ENCODE assay signal across 8 cellular contexts in the genomic region with DNA sequence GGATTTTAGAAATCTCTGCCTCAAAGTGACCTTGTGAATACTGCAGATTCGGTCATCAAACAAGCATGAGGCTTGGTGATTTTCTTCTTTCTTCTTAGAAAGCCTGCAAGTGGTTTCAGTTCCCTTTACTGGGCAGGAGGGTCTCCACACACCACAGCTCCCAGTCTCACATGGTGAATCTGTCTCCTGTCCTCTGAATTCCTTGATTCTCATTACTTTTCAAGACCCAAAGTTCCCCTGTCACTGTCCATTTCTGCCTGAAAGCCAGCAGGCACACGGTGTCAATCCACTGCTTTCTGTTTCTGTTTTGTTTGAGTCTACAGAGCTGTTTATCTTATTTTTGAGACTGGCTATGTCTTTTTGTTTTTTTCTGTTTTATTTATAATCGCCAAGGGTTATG. TPM values are rescaled to one million over a fixed set of nuclear protein-coding genes. Genes with fewer than 3 reads are reported as not detected.
DNase-seq lines count a peak whose midpoint lies in the region; ATAC-seq and TF ChIP-seq lines count a peak whose summit lies in the region.

No MANE protein-coding gene starts in this region.

- H3K4me3 ChIP-seq in MG63 (peak overlapping the region; percentile 10), left ventricle myocardium inferior (peak overlapping the region; percentile 50)

- DNase-seq in EL (peak; percentile 33), MG63 (no peak), left ventricle myocardium inferior (no peak), NCI-H446 treated with DMSO at 0.1 percent for 48 hours (lab: John Stamatoyannopoulos, UW) (no peak), NCI-H2171 (lab: John Stamatoyannopoulos, UW) (no peak), amniotic stem cell (lab: John Stamatoyannopoulos, UW) (no peak)
- DNase-seq in stimulated activated CD4-positive, alpha-beta T cell treated with anti-CD3 and anti-CD28 coated beads, Interleukin-4, amount 100 ng/mL, for 4 hours = no peak

- no peak for TF ChIP-seq CTCF in left ventricle myocardium inferior (IDR thresholded peaks at IDR 0.05; ENCODE audit: borderline replicate concordance)

- H3K36me3 ChIP-seq in MG63 (no peaks in the 10 kb centered on the region), left ventricle myocardium inferior (no peaks in the 10 kb centered on the region)

- peak; percentile 84 for ATAC-seq in GM21447 (IDR thresholded peaks at IDR 0.05; ENCODE audit: unreplicated experiment)

- peaks cover 3% of the 10 kb centered on the region; the same call in 1 of the 2 replicates for H3K9me3 ChIP-seq in MG63
- no peaks in the 10 kb centered on the region for H3K9me3 ChIP-seq in left ventricle myocardium inferior (replicated peaks)

- H3K27ac ChIP-seq in left ventricle myocardium inferior (replicated peaks) = peak overlapping the region; percentile 76

- H3K4me1 ChIP-seq in left ventricle myocardium inferior = peaks cover 29% of the 10 kb centered on the region

- H3K27me3 ChIP-seq in MG63 (no peaks in the 10 kb centered on the region), left ventricle myocardium inferior (ENCODE audit: low read depth) (no peaks in the 10 kb centered on the region)

- intact Hi-C loops in left ventricle myocardium inferior (cut with micrococcal nuclease) = no loop called here

RNA-seq across cellular contexts. Expression of a gene that starts 14.2 kb away (rescaled TPM):
- total RNA-seq in MG63 (2014; rRNA removed; shearing (Covaris generic); ENCODE audit: low replicate concordance) = 2.3 and 6.5 TPM in 2 replicates
- 418 TPM for total RNA-seq in left ventricle myocardium inferior

RNA-seq across cellular contexts. Expression of a gene that starts 47.9 kb away (rescaled TPM):
- total RNA-seq in MG63 (2014; rRNA removed; shearing (Covaris generic); ENCODE audit: low replicate concordance) = 40.1 and 41.3 TPM in 2 replicates
- 28.7 TPM for total RNA-seq in left ventricle myocardium inferior

Comparison
In these comparisons a context has a peak if more than half of its experiments do, and no peak if none do; other contexts are left out.
1. RNA of a gene that starts 14.2 kb away (total RNA-seq): 418 TPM in left ventricle myocardium inferior (single experiment); 2.3 to 6.5 TPM in MG63; every median in the first group is over 10 times any median in the second.